Comparison of ENCODE assay signal across 1 cellular context in the genomic region with DNA sequence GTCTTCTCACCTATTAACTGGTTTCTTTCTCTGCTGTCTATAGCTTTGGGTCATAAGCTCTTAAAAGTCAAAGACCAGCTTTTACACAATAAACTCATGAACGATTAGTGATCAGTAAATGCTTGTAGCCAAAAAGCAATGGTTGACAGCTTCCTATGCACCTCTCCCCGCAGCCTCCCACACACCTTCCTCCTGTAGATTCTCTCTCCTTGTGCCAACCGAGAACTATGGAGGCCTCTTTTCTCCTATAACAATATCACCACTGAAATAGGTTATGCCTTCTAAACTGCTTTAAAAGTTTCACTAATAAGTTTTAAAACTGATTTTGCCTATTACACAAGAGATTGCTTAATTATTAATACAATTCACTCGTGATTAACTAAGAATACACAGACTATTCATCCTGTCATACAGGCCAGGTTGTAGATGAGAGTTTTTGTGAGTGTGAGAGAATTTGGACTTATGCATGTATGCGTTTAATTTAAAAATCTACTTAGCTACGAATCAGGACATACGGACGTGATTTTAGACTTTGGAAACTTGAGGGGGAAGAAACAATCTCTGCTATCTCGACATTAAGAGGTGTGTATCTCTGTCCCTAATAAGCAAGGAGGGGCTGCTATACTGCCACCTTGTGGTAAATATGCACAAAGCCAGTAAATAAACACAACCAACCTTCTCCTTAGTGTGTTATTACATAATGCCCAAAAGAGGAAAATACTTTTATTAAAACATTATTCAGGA.
TF ChIP-seq lines count a peak whose summit lies in the region.

No MANE protein-coding gene starts in this region.

TF ChIP-seq in SK-N-SH treated with all-trans-retinoic acid at 6 μM for 48 hours, 23 proteins besides CTCF, POLR2A, EP300 and RAD21 (continued from another document):
- TF ChIP-seq, protein P1, sequence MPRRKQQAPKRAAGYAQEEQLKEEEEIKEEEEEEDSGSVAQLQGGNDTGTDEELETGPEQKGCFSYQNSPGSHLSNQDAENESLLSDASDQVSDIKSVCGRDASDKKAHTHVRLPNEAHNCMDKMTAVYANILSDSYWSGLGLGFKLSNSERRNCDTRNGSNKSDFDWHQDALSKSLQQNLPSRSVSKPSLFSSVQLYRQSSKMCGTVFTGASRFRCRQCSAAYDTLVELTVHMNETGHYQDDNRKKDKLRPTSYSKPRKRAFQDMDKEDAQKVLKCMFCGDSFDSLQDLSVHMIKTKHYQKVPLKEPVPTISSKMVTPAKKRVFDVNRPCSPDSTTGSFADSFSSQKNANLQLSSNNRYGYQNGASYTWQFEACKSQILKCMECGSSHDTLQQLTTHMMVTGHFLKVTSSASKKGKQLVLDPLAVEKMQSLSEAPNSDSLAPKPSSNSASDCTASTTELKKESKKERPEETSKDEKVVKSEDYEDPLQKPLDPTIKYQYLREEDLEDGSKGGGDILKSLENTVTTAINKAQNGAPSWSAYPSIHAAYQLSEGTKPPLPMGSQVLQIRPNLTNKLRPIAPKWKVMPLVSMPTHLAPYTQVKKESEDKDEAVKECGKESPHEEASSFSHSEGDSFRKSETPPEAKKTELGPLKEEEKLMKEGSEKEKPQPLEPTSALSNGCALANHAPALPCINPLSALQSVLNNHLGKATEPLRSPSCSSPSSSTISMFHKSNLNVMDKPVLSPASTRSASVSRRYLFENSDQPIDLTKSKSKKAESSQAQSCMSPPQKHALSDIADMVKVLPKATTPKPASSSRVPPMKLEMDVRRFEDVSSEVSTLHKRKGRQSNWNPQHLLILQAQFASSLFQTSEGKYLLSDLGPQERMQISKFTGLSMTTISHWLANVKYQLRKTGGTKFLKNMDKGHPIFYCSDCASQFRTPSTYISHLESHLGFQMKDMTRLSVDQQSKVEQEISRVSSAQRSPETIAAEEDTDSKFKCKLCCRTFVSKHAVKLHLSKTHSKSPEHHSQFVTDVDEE (CRISPR knock-in tag; IDR thresholded peaks at IDR 0.05), result no peak
- TF ChIP-seq, protein P2, sequence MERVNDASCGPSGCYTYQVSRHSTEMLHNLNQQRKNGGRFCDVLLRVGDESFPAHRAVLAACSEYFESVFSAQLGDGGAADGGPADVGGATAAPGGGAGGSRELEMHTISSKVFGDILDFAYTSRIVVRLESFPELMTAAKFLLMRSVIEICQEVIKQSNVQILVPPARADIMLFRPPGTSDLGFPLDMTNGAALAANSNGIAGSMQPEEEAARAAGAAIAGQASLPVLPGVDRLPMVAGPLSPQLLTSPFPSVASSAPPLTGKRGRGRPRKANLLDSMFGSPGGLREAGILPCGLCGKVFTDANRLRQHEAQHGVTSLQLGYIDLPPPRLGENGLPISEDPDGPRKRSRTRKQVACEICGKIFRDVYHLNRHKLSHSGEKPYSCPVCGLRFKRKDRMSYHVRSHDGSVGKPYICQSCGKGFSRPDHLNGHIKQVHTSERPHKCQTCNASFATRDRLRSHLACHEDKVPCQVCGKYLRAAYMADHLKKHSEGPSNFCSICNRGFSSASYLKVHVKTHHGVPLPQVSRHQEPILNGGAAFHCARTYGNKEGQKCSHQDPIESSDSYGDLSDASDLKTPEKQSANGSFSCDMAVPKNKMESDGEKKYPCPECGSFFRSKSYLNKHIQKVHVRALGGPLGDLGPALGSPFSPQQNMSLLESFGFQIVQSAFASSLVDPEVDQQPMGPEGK (CRISPR knock-in tag; IDR thresholded peaks at IDR 0.05; ENCODE audit: borderline replicate concordance), result no peak
- TF ChIP-seq TOX (CRISPR knock-in tag; IDR thresholded peaks at IDR 0.05; ENCODE audit: borderline replicate concordance), result no peak
- TF ChIP-seq OSR1 (CRISPR knock-in tag; IDR thresholded peaks at IDR 0.05), result no peak
- no peak for TF ChIP-seq ZNF565 (CRISPR knock-in tag; conservative IDR thresholded peaks at IDR 0.05; ENCODE audit: low read depth)
- no peak for TF ChIP-seq ZNF70 (CRISPR knock-in tag; IDR thresholded peaks at IDR 0.05)
- no peak for TF ChIP-seq PPARA (CRISPR knock-in tag; IDR thresholded peaks at IDR 0.05; ENCODE audit: borderline replicate concordance)
- TF ChIP-seq RARB (CRISPR knock-in tag; IDR thresholded peaks at IDR 0.05), result no peak
- TF ChIP-seq, protein P3, sequence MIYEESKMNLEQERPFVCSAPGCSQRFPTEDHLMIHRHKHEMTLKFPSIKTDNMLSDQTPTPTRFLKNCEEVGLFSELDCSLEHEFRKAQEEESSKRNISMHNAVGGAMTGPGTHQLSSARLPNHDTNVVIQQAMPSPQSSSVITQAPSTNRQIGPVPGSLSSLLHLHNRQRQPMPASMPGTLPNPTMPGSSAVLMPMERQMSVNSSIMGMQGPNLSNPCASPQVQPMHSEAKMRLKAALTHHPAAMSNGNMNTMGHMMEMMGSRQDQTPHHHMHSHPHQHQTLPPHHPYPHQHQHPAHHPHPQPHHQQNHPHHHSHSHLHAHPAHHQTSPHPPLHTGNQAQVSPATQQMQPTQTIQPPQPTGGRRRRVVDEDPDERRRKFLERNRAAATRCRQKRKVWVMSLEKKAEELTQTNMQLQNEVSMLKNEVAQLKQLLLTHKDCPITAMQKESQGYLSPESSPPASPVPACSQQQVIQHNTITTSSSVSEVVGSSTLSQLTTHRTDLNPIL (CRISPR knock-in tag; IDR thresholded peaks at IDR 0.05; ENCODE audit: low read depth), result no peak
- no peak for TF ChIP-seq BACH2 (CRISPR knock-in tag; IDR thresholded peaks at IDR 0.05; ENCODE audit: borderline replicate concordance)
